In the genomic region with DNA sequence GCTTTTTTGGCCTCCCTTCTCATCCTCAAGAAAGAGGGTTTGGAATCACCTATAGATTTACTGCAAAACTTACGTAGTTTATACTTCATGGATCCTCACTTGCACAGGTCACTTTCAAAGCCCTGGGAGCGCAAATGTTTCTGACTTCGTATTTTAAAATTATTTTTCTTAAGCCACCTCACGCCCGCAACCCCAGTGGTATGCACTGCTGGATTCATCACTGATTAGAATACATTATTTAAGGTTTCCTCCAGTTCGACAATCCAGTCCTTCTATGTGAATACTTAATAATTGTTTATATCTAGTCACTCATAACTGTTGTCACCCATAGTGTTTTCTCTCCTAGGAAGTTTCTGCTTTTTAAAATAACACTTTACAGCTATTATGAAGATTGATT, we compare ENCODE assay signal across 12 cellular contexts.
A peak's percentile ranks its signal among the peaks of the same experiment; 100 is the strongest.
DNase-seq lines count a peak whose midpoint lies in the region; ATAC-seq and TF ChIP-seq lines count a peak whose summit lies in the region.
"Had no signal": no experiment of that assay in that cellular context is flagged by ENCODE, and none has a peak within 500 bp of the region (broad histone marks: within the 10 kb centered on the region; RNA-seq: fewer than 3 reads in every experiment).

No MANE protein-coding gene starts in this region.

- H3K36me3 ChIP-seq in esophagus squamous epithelium (no peaks in the 10 kb centered on the region), trophoblast cell (ENCODE audit: control insufficient read depth in 1 of 2, insufficient read depth in 2 of 2, low read length in 2 of 2) (no peaks in the 10 kb centered on the region)
- no peaks in the 10 kb centered on the region for H3K36me3 ChIP-seq in CD8-positive, alpha-beta memory T cell (ENCODE audit: insufficient read depth, low read length)
- H3K36me3 ChIP-seq: neutrophil had no signal

- POLR2A ChIA-PET in CD8-positive, alpha-beta memory T cell (lab: Charles Lee): no interaction called here

- WGBS in esophagus squamous epithelium, 2 donors: 34 to 45% methylated on average over 6 of the region's 6 CpGs
- no CpG with 5 or more reads among the region's 6 CpGs for WGBS in trophoblast cell (ENCODE audit: extremely low coverage, insufficient coverage, insufficient read length)

- H4K8ac ChIP-seq in trophoblast cell (ENCODE audit: low read depth, low read length): no peak overlapping the region

- H3K36me3 Mint-ChIP-seq in CD8-positive, alpha-beta memory T cell: no peaks in the 10 kb centered on the region

- H3K79me2 ChIP-seq in trophoblast cell (ENCODE audit: control insufficient read depth, insufficient read depth, low read length, poor library complexity): no peaks in the 10 kb centered on the region

- no peak overlapping the region for H3K4me3 Mint-ChIP-seq in CD8-positive, alpha-beta memory T cell

- H2AK5ac ChIP-seq in trophoblast cell (ENCODE audit: low read length): no peak overlapping the region

- H3K18ac ChIP-seq in trophoblast cell (ENCODE audit: low read length): no peak overlapping the region

- peak overlapping the region; percentile 25 to 65 (median 42) for H3K4me3 ChIP-seq in esophagus squamous epithelium
- H3K4me3 ChIP-seq in trophoblast cell (ENCODE audit: low read depth, low read length): no peak overlapping the region
- H3K4me3 ChIP-seq in CD8-positive, alpha-beta memory T cell (ENCODE audit: low read length): no peak overlapping the region

- no peak overlapping the region for H2AFZ ChIP-seq in trophoblast cell (ENCODE audit: insufficient read depth, low read length, poor library complexity)

- no peak overlapping the region for H2BK120ac ChIP-seq in trophoblast cell (ENCODE audit: insufficient read depth, low read length, poor library complexity)

- peaks cover 0 to 8% (median 0%) of the 10 kb centered on the region in 3 donors for H3K9me3 ChIP-seq in esophagus squamous epithelium
- H3K9me3 ChIP-seq in trophoblast cell (ENCODE audit: insufficient read depth, low read depth, low read length): no peaks in the 10 kb centered on the region
- no peaks in the 10 kb centered on the region for H3K9me3 ChIP-seq in CD8-positive, alpha-beta memory T cell (ENCODE audit: low read length)
- H3K9me3 ChIP-seq: neutrophil had no signal

- no peak overlapping the region for H3K27ac Mint-ChIP-seq in CD8-positive, alpha-beta memory T cell

- TF ChIP-seq POLR2A in esophagus squamous epithelium (IDR thresholded peaks at IDR 0.05): no peak

- H3K9ac ChIP-seq in trophoblast cell (ENCODE audit: low read length): no peak overlapping the region

- no peaks in the 10 kb centered on the region for H3K27me3 Mint-ChIP-seq in CD8-positive, alpha-beta memory T cell

- H2BK12ac ChIP-seq in trophoblast cell (ENCODE audit: low read length): no peak overlapping the region

- intact Hi-C loops in left cardiac atrium (cut with DNase I): no loop called here
- intact Hi-C loops in cardiac septum (cut with DNase I): no loop called here
- intact Hi-C loops in esophagus squamous epithelium (cut with DNase I): no loop called here

- peak; percentile 15 to 40 for ATAC-seq in left cardiac atrium

- peak overlapping the region; percentile 7 for H3K4me2 ChIP-seq in trophoblast cell (ENCODE audit: low read length)

- no peaks in the 10 kb centered on the region for H3K4me1 Mint-ChIP-seq in CD8-positive, alpha-beta memory T cell

- no peak overlapping the region for H4K12ac ChIP-seq in trophoblast cell (ENCODE audit: low read depth, low read length)

- H3K9me3 Mint-ChIP-seq in CD8-positive, alpha-beta memory T cell: peaks cover 1 to 30% (median 21%) of the 10 kb centered on the region in 5 donors

- no peak overlapping the region for H4K91ac ChIP-seq in trophoblast cell (ENCODE audit: low read depth, low read length)

- no peak overlapping the region for H3K23ac ChIP-seq in trophoblast cell (ENCODE audit: low read length)

- no peaks in the 10 kb centered on the region for H3K4me1 ChIP-seq in esophagus squamous epithelium
- H3K4me1 ChIP-seq in trophoblast cell (ENCODE audit: control insufficient read depth in 1 of 2, insufficient read depth in 2 of 2, low read length in 2 of 2): peaks cover 2% of the 10 kb centered on the region in 2 experiments
- no peaks in the 10 kb centered on the region for H3K4me1 ChIP-seq in CD8-positive, alpha-beta memory T cell (ENCODE audit: insufficient read depth, low read length)

- H2BK5ac ChIP-seq in trophoblast cell (ENCODE audit: low read depth, low read length, poor library complexity): no peak overlapping the region

- no peak overlapping the region for H3K4ac ChIP-seq in trophoblast cell (ENCODE audit: low read depth, low read length)

- no peaks in the 10 kb centered on the region for H3K79me1 ChIP-seq in trophoblast cell (ENCODE audit: low read length)

- H3K27me3 ChIP-seq in esophagus squamous epithelium (no peaks in the 10 kb centered on the region), trophoblast cell (ENCODE audit: insufficient read depth, low read length) (no peaks in the 10 kb centered on the region)
- no peaks in the 10 kb centered on the region for H3K27me3 ChIP-seq in CD8-positive, alpha-beta memory T cell (ENCODE audit: insufficient read depth, low read length, poor library complexity, severe bottlenecking)
- H3K27me3 ChIP-seq: neutrophil had no signal

- peak overlapping the region in 2 of 4 donors; percentile 11 to 15 for H3K27ac ChIP-seq in esophagus squamous epithelium
- H3K27ac ChIP-seq in trophoblast cell (ENCODE audit: low read depth, low read length): no peak overlapping the region
- no peak overlapping the region for H3K27ac ChIP-seq in CD8-positive, alpha-beta memory T cell (ENCODE audit: low read depth, low read length)
- H3K27ac ChIP-seq: neutrophil had no signal

- CTCF ChIA-PET in CD8-positive, alpha-beta memory T cell (lab: Charles Lee): no interaction called here

- H3K14ac ChIP-seq in trophoblast cell (ENCODE audit: low read length): no peak overlapping the region

- no peak for DNase-seq in left cardiac atrium
- no peak for DNase-seq in cardiac septum (ENCODE audit: low spot score)
- no peak for DNase-seq in esophagus squamous epithelium (lab: John Stamatoyannopoulos, UW)
- no peak for DNase-seq in trophoblast cell
- no peak for DNase-seq in DMS53 (lab: John Stamatoyannopoulos, UW)
- DNase-seq in ecto neural progenitor cell (ENCODE audit: low spot score): no peak
- no peak for DNase-seq in SIG-M5 treated with dmso at 0.1 percent for 504 hours (lab: John Stamatoyannopoulos, UW; ENCODE audit: unreplicated experiment)
- no peak for DNase-seq in CD8-positive, alpha-beta memory T cell
- DNase-seq: cerebellar nuclear complex, NCI-H748 treated with DMSO at 0.1 percent for 48 hours, T-helper 2 cell had no signal

- TF ChIP-seq CTCF in esophagus squamous epithelium (IDR thresholded peaks at IDR 0.05): no peak

Comparison
In these comparisons a context has a peak if more than half of its experiments do, and no peak if none do; other contexts are left out.
1. H3K4me3 ChIP-seq: peak in esophagus squamous epithelium (4 of 4); none in trophoblast cell (single experiment) and CD8-positive, alpha-beta memory T cell (single experiment).